26 cellular contexts compared by ENCODE assay signal in genomic region chrX:7192871-7193270, GRCh38.
"Had no signal": no experiment of that assay in that cellular context is flagged by ENCODE, and none has a peak within 500 bp of the region (broad histone marks: within the 10 kb centered on the region; RNA-seq: fewer than 3 reads in every experiment).

No MANE protein-coding gene starts in this region.

- H3K36me3 Mint-ChIP-seq: mesothelial cell of epicardium had no signal

- H3K27ac Mint-ChIP-seq: dendritic cell treated with granulocyte-macrophage colony-stimulating factor and Interleukin-4, amounts not matched to agents 40 ng/mL and 50 ng/mL, for 4 days; effector memory CD8-positive, alpha-beta T cell; endodermal cell; mesothelial cell of epicardium had no signal

- H3K4me3 Mint-ChIP-seq: dendritic cell treated with granulocyte-macrophage colony-stimulating factor and Interleukin-4, amounts not matched to agents 40 ng/mL and 50 ng/mL, for 4 days; effector memory CD8-positive, alpha-beta T cell; endodermal cell; mesothelial cell of epicardium had no signal

- FAIRE-seq: endometrium, islet of Langerhans, keratinocyte had no signal

- H3K36me3 ChIP-seq: colonic mucosa, esophagus squamous epithelium, heart right ventricle, left lung, lower lobe of right lung had no signal

- H3K27me3 ChIP-seq: colonic mucosa, esophagus squamous epithelium, gastrocnemius medialis, heart right ventricle, left lung had no signal

- H3K27ac ChIP-seq: colonic mucosa, epithelial cell of prostate, esophagus squamous epithelium, gastrocnemius medialis, heart right ventricle, left lung, lower lobe of right lung had no signal

- DNase-seq: colonic mucosa; cortex of kidney; effector CD8-positive, alpha-beta T cell; effector memory CD8-positive, alpha-beta T cell; endodermal cell; erythroblast; esophagus squamous epithelium; foreskin fibroblast; foreskin melanocyte; gastrocnemius medialis; glutamatergic neuron; head of caudate nucleus; heart right ventricle; hippocampal formation; left cardiac atrium; left lung; left ventricle myocardium superior; lower lobe of right lung; mesenchymal stem cell; mucosa of descending colon had no signal

- H3K9me3 Mint-ChIP-seq: dendritic cell treated with granulocyte-macrophage colony-stimulating factor and Interleukin-4, amounts not matched to agents 40 ng/mL and 50 ng/mL, for 4 days; effector memory CD8-positive, alpha-beta T cell had no signal

- H3K9me3 ChIP-seq: colonic mucosa, esophagus squamous epithelium, gastrocnemius medialis, heart right ventricle, left lung, lower lobe of right lung, mucosa of descending colon had no signal

- H3K4me3 ChIP-seq: colonic mucosa, esophagus squamous epithelium, gastrocnemius medialis, heart right ventricle, left lung, lower lobe of right lung, mucosa of descending colon had no signal

- H3K4me1 Mint-ChIP-seq: mesothelial cell of epicardium had no signal

- H3K4me1 ChIP-seq: colonic mucosa, esophagus squamous epithelium, gastrocnemius medialis, heart right ventricle, left lung, lower lobe of right lung had no signal

- H3K27me3 Mint-ChIP-seq: dendritic cell treated with granulocyte-macrophage colony-stimulating factor and Interleukin-4, amounts not matched to agents 40 ng/mL and 50 ng/mL, for 4 days; effector memory CD8-positive, alpha-beta T cell had no signal
